ENCODE assay signal across 18 cellular contexts in genomic region chr22:48838846-48839730, GRCh38.
"Had no signal": no experiment of that assay in that cellular context is flagged by ENCODE, and none has a peak within 500 bp of the region (broad histone marks: within the 10 kb centered on the region; RNA-seq: fewer than 3 reads in every experiment).

No MANE protein-coding gene starts in this region.

- H3K27me3 ChIP-seq: gastrocnemius medialis, neutrophil, testis had no signal

- ATAC-seq: activated CD8-positive, alpha-beta T cell treated with anti-CD3 and anti-CD28 coated beads for 36 hours; activated T-cell treated with anti-CD3 and anti-CD28 coated beads, Interleukin-2, amount 50 U/mL, for 4 hours; esophagus mucosa; gastrocnemius medialis; heart left ventricle; natural killer cell; pancreas; stimulated activated effector memory CD8-positive, alpha-beta T cell treated with anti-CD3 and anti-CD28 coated beads, Interleukin-12 subunit alpha, Interleukin-12 subunit beta, amount 100 ng/mL, for 72 hours had no signal

- DNase-seq: activated CD4-positive, alpha-beta T cell treated with anti-CD3 and anti-CD28 coated beads, Interleukin-2, amount 10 ng/mL, durations not matched to agents 24 days and 14 days; activated CD8-positive, alpha-beta T cell treated with anti-CD3 and anti-CD28 coated beads for 36 hours; activated gamma-delta T cell treated with Interleukin-2 at 50 U/mL for 16 hours; activated T-cell treated with anti-CD3 and anti-CD28 coated beads, Interleukin-2, amount 50 U/mL, for 4 hours; cerebellar nuclear complex; cortex of kidney; effector CD8-positive, alpha-beta T cell; gastrocnemius medialis; natural killer cell; sigmoid colon; stimulated activated CD4-positive, alpha-beta T cell treated with anti-CD3 and anti-CD28 coated beads, Interleukin-4, amount 100 ng/mL, for 24 hours; T1000; testis had no signal

- H3K4me3 ChIP-seq: gastrocnemius medialis, heart left ventricle, pancreas, sigmoid colon, testis had no signal

- H3K27ac ChIP-seq: gastrocnemius medialis, heart left ventricle, neutrophil, pancreas, sigmoid colon, testis had no signal

- H3K9me3 ChIP-seq: gastrocnemius medialis, heart left ventricle, neutrophil, pancreas, sigmoid colon, testis had no signal

- H3K4me1 ChIP-seq: gastrocnemius medialis, heart left ventricle, pancreas, sigmoid colon had no signal

- H3K36me3 ChIP-seq: gastrocnemius medialis, heart left ventricle, neutrophil, pancreas, sigmoid colon had no signal
